1 cellular context compared by ENCODE assay signal in the genomic region with DNA sequence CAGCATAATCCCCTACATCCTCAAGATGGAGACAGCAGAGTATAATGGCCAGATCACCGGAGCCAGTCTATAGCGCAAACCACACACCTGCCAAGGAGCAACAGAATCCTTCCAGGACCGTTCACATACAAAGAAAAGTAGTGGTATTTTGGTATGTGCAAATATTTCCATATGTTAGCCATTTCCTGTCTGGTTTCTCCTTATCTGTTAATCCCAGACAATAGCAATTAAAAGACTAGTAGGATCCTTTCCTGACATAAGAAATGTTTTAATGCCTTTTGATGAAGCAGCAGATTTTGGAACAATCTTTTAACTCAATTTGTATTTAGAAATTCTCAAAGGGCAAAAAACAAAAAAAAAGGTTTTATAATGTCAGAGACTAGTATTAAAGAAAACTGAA.
TF ChIP-seq lines count a peak whose summit lies in the region.

No MANE protein-coding gene starts in this region.

TF ChIP-seq in H1, 55 proteins besides CTCF, POLR2A, EP300 and RAD21:
- TF ChIP-seq BRCA1 (IDR thresholded peaks at IDR 0.05; ENCODE audit: low read depth, low read length): no peak
- no peak for TF ChIP-seq JUND (IDR thresholded peaks at IDR 0.05; ENCODE audit: low read length)
- TF ChIP-seq TBP (IDR thresholded peaks at IDR 0.05; ENCODE audit: low read depth, low read length): no peak
- TF ChIP-seq SIN3A (conservative IDR thresholded peaks at IDR 0.05 in 1 of 2, IDR thresholded peaks at IDR 0.05 in 1 of 2; ENCODE audit: low read depth in 1 of 2, low read length in 2 of 2): no peak
- TF ChIP-seq RNF2 (IDR thresholded peaks at IDR 0.05; ENCODE audit: borderline replicate concordance, low read depth, low read length, missing control alignments, poor library complexity, severe bottlenecking): no peak
- TF ChIP-seq CBX8 (IDR thresholded peaks at IDR 0.05; ENCODE audit: borderline replicate concordance, low read depth, low read length): no peak
- no peak for TF ChIP-seq SIRT6 (IDR thresholded peaks at IDR 0.05; ENCODE audit: low read length)
- no peak for TF ChIP-seq RFX5 (IDR thresholded peaks at IDR 0.05; ENCODE audit: borderline replicate concordance, low read depth, low read length)
- TF ChIP-seq SUZ12 (IDR thresholded peaks at IDR 0.05; ENCODE audit: low read length): no peak
- TF ChIP-seq, protein P1, sequence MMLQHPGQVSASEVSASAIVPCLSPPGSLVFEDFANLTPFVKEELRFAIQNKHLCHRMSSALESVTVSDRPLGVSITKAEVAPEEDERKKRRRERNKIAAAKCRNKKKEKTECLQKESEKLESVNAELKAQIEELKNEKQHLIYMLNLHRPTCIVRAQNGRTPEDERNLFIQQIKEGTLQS (IDR thresholded peaks at IDR 0.05; ENCODE audit: insufficient read depth, low read depth, low read length): no peak
